ENCODE assay signal across 19 cellular contexts in the genomic region with DNA sequence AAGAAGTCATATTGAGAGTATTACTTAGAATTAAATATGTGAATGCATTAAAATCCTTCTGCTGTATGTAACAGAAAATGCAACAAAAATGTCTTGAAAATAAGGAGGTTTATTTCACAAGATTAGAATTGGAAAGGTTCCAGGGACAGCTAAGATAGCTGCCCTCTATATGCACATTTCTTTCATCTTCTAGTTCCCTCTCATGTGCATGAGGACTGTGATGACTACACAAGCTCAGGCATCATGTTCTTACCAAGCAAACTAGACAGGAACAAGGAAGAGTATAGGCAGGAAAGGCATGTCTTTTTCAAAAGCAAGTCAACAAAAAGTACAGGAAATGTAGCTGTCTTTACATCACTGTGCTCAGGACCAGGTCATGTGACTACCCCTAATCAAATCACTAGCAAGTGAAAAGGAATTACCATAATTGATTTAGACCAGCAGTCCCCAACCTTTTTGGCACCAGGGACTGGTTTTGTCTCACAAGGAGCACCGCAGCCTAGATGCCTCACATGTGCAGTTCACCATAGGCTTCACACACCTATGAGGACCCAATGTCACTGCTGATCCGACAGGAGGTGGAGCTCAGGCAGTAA.
A peak's percentile ranks its signal among the peaks of the same experiment; 100 is the strongest.
DNase-seq lines count a peak whose midpoint lies in the region; ATAC-seq, FAIRE-seq and TF ChIP-seq lines count a peak whose summit lies in the region.
"Had no signal": no experiment of that assay in that cellular context is flagged by ENCODE, and none has a peak within 500 bp of the region (broad histone marks: within the 10 kb centered on the region; RNA-seq: fewer than 3 reads in every experiment).

No MANE protein-coding gene starts in this region.

- CTCF ChIA-PET in OCI-LY7 (lab: Charles Lee; ENCODE audit: unreplicated experiment), result no interaction called here
- CTCF ChIA-PET in H1 (lab: Charles Lee; ENCODE audit: partially characterized antibody), result interaction anchor here (0.8 to 1.1 kb wide), 2 partner anchors 14 to 306 kb away, joined by 3 to 8 read pairs; no protein-coding TSS in a partner anchor

- no TSS peak for BruUV-seq in OCI-LY7 (replicated peaks; lab: Mats Ljungman, UMichigan)

- no peak overlapping the region for H2BK120ac ChIP-seq in H1 (replicated peaks; ENCODE audit: low read depth, low read length)

- no peak overlapping the region for H3K14ac ChIP-seq in H1 (ENCODE audit: insufficient read length)

- no peak overlapping the region for H3K56ac ChIP-seq in H1 (replicated peaks; ENCODE audit: insufficient read length, low read depth, low read length)

- H3K27me3 ChIP-seq in right atrium auricular region, result no peaks in the 10 kb centered on the region
- H3K27me3 ChIP-seq in H1 (replicated peaks in 1 of 4; ENCODE audit: control insufficient read depth in 3 of 4, extremely low read depth in 1 of 4, insufficient read depth in 3 of 4, low read length in 3 of 4), result no peaks in the 10 kb centered on the region

- TF ChIP-seq EP300 in H1 (IDR thresholded peaks at IDR 0.05; ENCODE audit: borderline replicate concordance in 1 of 2, low read depth in 2 of 2, low read length in 2 of 2), result no peak

- no peaks in the 10 kb centered on the region for H3K79me2 ChIP-seq in OCI-LY7 (ENCODE audit: insufficient read depth, low read depth, low read length)
- no peaks in the 10 kb centered on the region for H3K79me2 ChIP-seq in H1 (ENCODE audit: control insufficient read depth in 1 of 2, insufficient read depth in 2 of 2, low read length in 2 of 2)

- 90% methylated on average over 2 of the region's 2 CpGs; no CpG with 5 or more reads in 1 of the 2 experiments for WGBS in H1 (ENCODE audit: extremely low coverage in 1 of 2, insufficient coverage in 1 of 2, insufficient read length in 1 of 2, insufficient replicate concordance in 2 of 2, low coverage in 1 of 2, low lambda C conversion rate in 2 of 2, missing lambda C conversion rate in 1 of 2), 2 experiments

- H2BK15ac ChIP-seq in H1 (ENCODE audit: low read length), result no peak overlapping the region

- H3K9me2 ChIP-seq in OCI-LY7 (ENCODE audit: insufficient read depth, low read length), result no peaks in the 10 kb centered on the region

- H2BK12ac ChIP-seq in H1 (ENCODE audit: low read depth, low read length), result no peak overlapping the region

- no peak overlapping the region for H4K8ac ChIP-seq in H1 (ENCODE audit: extremely low read depth, insufficient read depth, low read length)

- H4K5ac ChIP-seq in H1 (ENCODE audit: insufficient read length, low read depth, low read length), result no peak overlapping the region

- H3K27ac ChIP-seq in right atrium auricular region, result no peak overlapping the region
- H3K27ac ChIP-seq in OCI-LY7 (ENCODE audit: low read depth, low read length, poor library complexity, severe bottlenecking), result no peak overlapping the region
- H3K27ac ChIP-seq in H1 (ENCODE audit: low read depth, low read length), result no peak overlapping the region
- H3K27ac ChIP-seq: A549, SK-N-MC had no signal

- H3K9me3 ChIP-seq in right atrium auricular region, result no peaks in the 10 kb centered on the region
- no peaks in the 10 kb centered on the region for H3K9me3 ChIP-seq in OCI-LY7 (ENCODE audit: low read length)
- H3K9me3 ChIP-seq in H1 (ENCODE audit: insufficient read depth in 2 of 2, low read depth in 1 of 2, low read length in 1 of 2), result no peaks in the 10 kb centered on the region
- H3K9me3 ChIP-seq: A549 had no signal

- no peak overlapping the region for H2BK20ac ChIP-seq in H1 (ENCODE audit: low read length)

- H3K4me3 ChIP-seq in right atrium auricular region (no peak overlapping the region), OCI-LY7 (ENCODE audit: low read depth, low read length, poor library complexity, severe bottlenecking) (no peak overlapping the region), H1 (ENCODE audit: extremely low read depth in 1 of 4, insufficient read depth in 2 of 4, low read depth in 3 of 4, low read length in 4 of 4) (no peak overlapping the region)
- H3K4me3 ChIP-seq: A549, SK-N-MC had no signal

- H4K91ac ChIP-seq in H1 (replicated peaks; ENCODE audit: insufficient read length, low read length), result no peak overlapping the region

- no peak overlapping the region for H2AK5ac ChIP-seq in H1 (ENCODE audit: low read depth, low read length)

- H2BK5ac ChIP-seq in H1 (ENCODE audit: low read depth, low read length), result no peak overlapping the region

- H3K23ac ChIP-seq in H1 (ENCODE audit: insufficient read length), result no peak overlapping the region

- H3K23me2 ChIP-seq in H1 (ENCODE audit: low read depth, low read length), result no peaks in the 10 kb centered on the region

- H3K36me3 ChIP-seq in right atrium auricular region (no peaks in the 10 kb centered on the region), OCI-LY7 (ENCODE audit: insufficient read depth, low read length) (no peaks in the 10 kb centered on the region), H1 (ENCODE audit: control insufficient read depth in 2 of 4, insufficient read depth in 4 of 4, low read length in 3 of 4) (no peaks in the 10 kb centered on the region)

- no peak overlapping the region for H3K9ac ChIP-seq in H1 (replicated peaks in 1 of 4; ENCODE audit: extremely low read depth in 1 of 4, low read depth in 3 of 4, low read length in 3 of 4)

- TF ChIP-seq CTCF in right atrium auricular region (IDR thresholded peaks at IDR 0.05) (no peak), OCI-LY7 (conservative IDR thresholded peaks at IDR 0.05; ENCODE audit: low read length) (no peak), H1 (IDR thresholded peaks at IDR 0.05; ENCODE audit: control extremely low read depth in 1 of 3, insufficient read depth in 1 of 3, low read depth in 1 of 3, low read length in 3 of 3) (no peak)

- no peak for TF ChIP-seq POLR2A in H1 (IDR thresholded peaks at IDR 0.05; ENCODE audit: control extremely low read depth in 1 of 2, low read depth in 2 of 2, low read length in 2 of 2)

- H3K18ac ChIP-seq in H1 (ENCODE audit: extremely low read depth, low read length), result no peak overlapping the region

- peak; percentile 0 for DNase-seq in Right ventricle myocardium inferior (ENCODE audit: missing footprints)
- DNase-seq in right atrium auricular region (ENCODE audit: low spot score), result no peak
- no peak for DNase-seq in OCI-LY7 (ENCODE audit: low spot score)
- DNase-seq in H1 (ENCODE audit: low read depth in 1 of 2, low spot score in 2 of 2), result no peak
- DNase-seq in urothelium cell line (ENCODE audit: low spot score), result no peak
- no peak for DNase-seq in stimulated activated naive CD4-positive, alpha-beta T cell (lab: John Stamatoyannopoulos, UW)
- no peak for DNase-seq in posterior vena cava (ENCODE audit: low spot score)
- DNase-seq in NCI-H2227 (lab: John Stamatoyannopoulos, UW; ENCODE audit: unreplicated experiment), result no peak
- DNase-seq: COR-L47, EL, NCI-H1417, NCI-H1930, NCI-H510A, NCI-H774 had no signal

- no peaks in the 10 kb centered on the region for H3K79me1 ChIP-seq in H1 (ENCODE audit: low read depth, low read length)

- peak overlapping the region; percentile 46; the same call in 1 of the 2 replicates for H2AFZ ChIP-seq in OCI-LY7 (ENCODE audit: low read length)
- H2AFZ ChIP-seq in H1 (ENCODE audit: low read length), result peak overlapping the region; percentile 42

- POLR2A ChIA-PET in OCI-LY7 (lab: Charles Lee), result interaction anchor here (0.8 kb wide), 1 partner anchor 11 kb away, joined by 5 read pairs; no protein-coding TSS in a partner anchor
- POLR2A ChIA-PET in H1 (lab: Charles Lee; ENCODE audit: partially characterized antibody), result no interaction called here

- intact Hi-C loops in Right ventricle myocardium inferior (cut with DNase I) (no loop called here), OCI-LY7 (cut with micrococcal nuclease; ENCODE audit: unreplicated experiment) (no loop called here), posterior vena cava (cut with DNase I) (no loop called here)

- FAIRE-seq in H1 (lab: Jason Lieb, UNC) (no peak), urothelium cell line (lab: Jason Lieb, UNC) (peak; percentile 20)
- FAIRE-seq: A549, GM19239 had no signal

- H3K4ac ChIP-seq in H1 (replicated peaks; ENCODE audit: insufficient read length, low read depth, low read length), result no peak overlapping the region

- H3K4me2 ChIP-seq in OCI-LY7 (ENCODE audit: low read length) (no peak overlapping the region), H1 (ENCODE audit: insufficient read depth in 1 of 2, low read depth in 2 of 2, low read length in 2 of 2) (no peak overlapping the region)
- H3K4me2 ChIP-seq: A549 had no signal

- no peaks in the 10 kb centered on the region for H4K20me1 ChIP-seq in OCI-LY7 (ENCODE audit: insufficient read depth, low read length)
- no peaks in the 10 kb centered on the region for H4K20me1 ChIP-seq in H1 (replicated peaks in 1 of 2; ENCODE audit: control insufficient read depth in 1 of 2, insufficient read depth in 2 of 2, low read length in 2 of 2)

- no peak for ATAC-seq in Right ventricle myocardium inferior
- ATAC-seq: A549, HCT116, Panc1 had no signal

- TF ChIP-seq RAD21 in H1 (IDR thresholded peaks at IDR 0.05 in 1 of 2, conservative IDR thresholded peaks at IDR 0.05 in 1 of 2; ENCODE audit: low read depth in 2 of 2, low read length in 2 of 2), result no peak

- H3K4me1 ChIP-seq in right atrium auricular region, result no peaks in the 10 kb centered on the region
- no peaks in the 10 kb centered on the region for H3K4me1 ChIP-seq in OCI-LY7 (ENCODE audit: insufficient read depth, low read length, poor library complexity, severe bottlenecking)
- H3K4me1 ChIP-seq in H1 (replicated peaks in 1 of 4; ENCODE audit: control insufficient read depth in 3 of 4, insufficient read depth in 4 of 4, low read length in 3 of 4), result no peaks in the 10 kb centered on the region
- H3K4me1 ChIP-seq: A549 had no signal

TF ChIP-seq in H1, 55 proteins besides CTCF, POLR2A, EP300 and RAD21:
- no peak for TF ChIP-seq SUZ12 (IDR thresholded peaks at IDR 0.05; ENCODE audit: low read length)
- no peak for TF ChIP-seq RNF2 (IDR thresholded peaks at IDR 0.05; ENCODE audit: borderline replicate concordance, low read depth, low read length, missing control alignments, poor library complexity, severe bottlenecking)
- no peak for TF ChIP-seq TAF7 (optimal IDR thresholded peaks at IDR 0.05; ENCODE audit: borderline replicate concordance, low read depth, low read length)
- no peak for TF ChIP-seq TAF1 (IDR thresholded peaks at IDR 0.05; ENCODE audit: low read depth, low read length)
- TF ChIP-seq NRF1 (IDR thresholded peaks at IDR 0.05; ENCODE audit: low read depth, low read length), result no peak
- no peak for TF ChIP-seq NANOG (IDR thresholded peaks at IDR 0.05; ENCODE audit: insufficient read depth, low read depth, low read length, poor library complexity, severe bottlenecking)
- TF ChIP-seq, protein P1, sequence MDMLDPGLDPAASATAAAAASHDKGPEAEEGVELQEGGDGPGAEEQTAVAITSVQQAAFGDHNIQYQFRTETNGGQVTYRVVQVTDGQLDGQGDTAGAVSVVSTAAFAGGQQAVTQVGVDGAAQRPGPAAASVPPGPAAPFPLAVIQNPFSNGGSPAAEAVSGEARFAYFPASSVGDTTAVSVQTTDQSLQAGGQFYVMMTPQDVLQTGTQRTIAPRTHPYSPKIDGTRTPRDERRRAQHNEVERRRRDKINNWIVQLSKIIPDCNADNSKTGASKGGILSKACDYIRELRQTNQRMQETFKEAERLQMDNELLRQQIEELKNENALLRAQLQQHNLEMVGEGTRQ (IDR thresholded peaks at IDR 0.05; ENCODE audit: low read length), result no peak
TF ChIP-seq in H1: peak in this region for 0.
